17 cellular contexts compared by ENCODE assay signal in genomic region chr14:100532154-100532915, GRCh38. TPM values are rescaled to one million over a fixed set of nuclear protein-coding genes. Genes with fewer than 3 reads are reported as not detected.
DNase-seq lines count a peak whose midpoint lies in the region; TF ChIP-seq lines count a peak whose summit lies in the region.
"Had no signal": no experiment of that assay in that cellular context is flagged by ENCODE, and none has a peak within 500 bp of the region (broad histone marks: within the 10 kb centered on the region; RNA-seq: fewer than 3 reads in every experiment).

No MANE protein-coding gene starts in this region.

- TF ChIP-seq CTCF in right atrium auricular region (IDR thresholded peaks at IDR 0.05) (no peak), WERI-Rb-1 (IDR thresholded peaks at IDR 0.05; ENCODE audit: low read depth, low read length) (no peak), testis (IDR thresholded peaks at IDR 0.05) (no peak)

- no peak for TF ChIP-seq POLR2A in testis (IDR thresholded peaks at IDR 0.05)

- WGBS in testis, 2 donors, result 76 to 83% methylated on average over 13 of the region's 13 CpGs

- peaks cover 0 to 13% of the 10 kb centered on the region in 2 donors for H3K4me1 ChIP-seq in right atrium auricular region
- peaks cover 11% of the 10 kb centered on the region for H3K4me1 ChIP-seq in testis
- H3K4me1 ChIP-seq in CD8-positive, alpha-beta memory T cell (ENCODE audit: insufficient read depth, low read length), result no peaks in the 10 kb centered on the region

- intact Hi-C loops in cardiac septum (cut with DNase I) (no loop called here), head of caudate nucleus (cut with DNase I) (no loop called here), testis (cut with DNase I; ENCODE audit: low total_unique reads) (no loop called here)

- H3K27me3 ChIP-seq in right atrium auricular region (no peaks in the 10 kb centered on the region), WERI-Rb-1 (ENCODE audit: insufficient read depth, low read depth, severe bottlenecking) (no peaks in the 10 kb centered on the region), testis (no peaks in the 10 kb centered on the region)
- no peaks in the 10 kb centered on the region for H3K27me3 ChIP-seq in CD8-positive, alpha-beta memory T cell (ENCODE audit: insufficient read depth, low read length, poor library complexity, severe bottlenecking)
- H3K27me3 ChIP-seq: heart left ventricle had no signal

- H3K9me3 Mint-ChIP-seq in CD8-positive, alpha-beta memory T cell, result no peaks in the 10 kb centered on the region
- H3K9me3 Mint-ChIP-seq: effector memory CD8-positive, alpha-beta T cell; stimulated activated naive B cell treated with anti-CD40 and anti-IgM and Interleukin-4, amounts not matched to agents 10 μg/mL and 1 μg/mL and 100 μg/mL, for 72 hours had no signal

- no peak overlapping the region for H3K4me3 Mint-ChIP-seq in CD8-positive, alpha-beta memory T cell
- H3K4me3 Mint-ChIP-seq: effector memory CD8-positive, alpha-beta T cell; stimulated activated naive B cell treated with anti-CD40 and anti-IgM and Interleukin-4, amounts not matched to agents 10 μg/mL and 1 μg/mL and 100 μg/mL, for 72 hours had no signal

- H3K9me3 ChIP-seq in right atrium auricular region (no peaks in the 10 kb centered on the region), WERI-Rb-1 (ENCODE audit: severe bottlenecking) (no peaks in the 10 kb centered on the region), testis (no peaks in the 10 kb centered on the region)
- H3K9me3 ChIP-seq in CD8-positive, alpha-beta memory T cell (ENCODE audit: low read length), result no peaks in the 10 kb centered on the region
- H3K9me3 ChIP-seq: heart left ventricle had no signal

- no peak overlapping the region for H3K27ac ChIP-seq in right atrium auricular region
- no peak overlapping the region for H3K27ac ChIP-seq in WERI-Rb-1
- peak overlapping the region in 1 of 2 donors; percentile 19 for H3K27ac ChIP-seq in testis
- H3K27ac ChIP-seq in CD8-positive, alpha-beta memory T cell (ENCODE audit: low read depth, low read length), result no peak overlapping the region
- H3K27ac ChIP-seq: heart left ventricle, PC-9 had no signal

- no peak overlapping the region for H3K4me3 ChIP-seq in right atrium auricular region
- H3K4me3 ChIP-seq in WERI-Rb-1 (ENCODE audit: low read depth, low read length), result no peak overlapping the region
- H3K4me3 ChIP-seq in testis, result no peak overlapping the region
- no peak overlapping the region for H3K4me3 ChIP-seq in CD8-positive, alpha-beta memory T cell (ENCODE audit: low read length)
- H3K4me3 ChIP-seq: heart left ventricle, PC-9 had no signal

- DNase-seq in cardiac septum (ENCODE audit: low spot score) (peak; percentile 51), right atrium auricular region (ENCODE audit: low spot score) (no peak), WERI-Rb-1 (peak; percentile 2), head of caudate nucleus (peak in 23 of 42 donors; percentile 0 to 34 (median 7)), testis (peak; percentile 8), NCI-H774 (lab: John Stamatoyannopoulos, UW) (no peak), GDM1 (lab: John Stamatoyannopoulos, UW) (no peak)
- DNase-seq in CD8-positive, alpha-beta memory T cell, result no peak
- DNase-seq: anterior cingulate cortex; C1 segment of cervical spinal cord; NCI-H2171 treated with DMSO at 0.1 percent for 48 hours; occipital lobe; PC-9; stimulated activated naive B cell treated with anti-CD40 and anti-IgM and Interleukin-4, amounts not matched to agents 10 μg/mL and 1 μg/mL and 100 μg/mL, for 72 hours had no signal

- peak overlapping the region in 1 of 8 donors; percentile 68 for H3K27ac Mint-ChIP-seq in CD8-positive, alpha-beta memory T cell
- H3K27ac Mint-ChIP-seq: effector memory CD8-positive, alpha-beta T cell; stimulated activated naive B cell treated with anti-CD40 and anti-IgM and Interleukin-4, amounts not matched to agents 10 μg/mL and 1 μg/mL and 100 μg/mL, for 72 hours had no signal

- POLR2A ChIA-PET in CD8-positive, alpha-beta memory T cell (lab: Charles Lee), result no interaction called here

- H3K4me1 Mint-ChIP-seq in CD8-positive, alpha-beta memory T cell, result peaks cover 0 to 4% (median 0%) of the 10 kb centered on the region in 3 donors
- H3K4me1 Mint-ChIP-seq: stimulated activated naive B cell treated with anti-CD40 and anti-IgM and Interleukin-4, amounts not matched to agents 10 μg/mL and 1 μg/mL and 100 μg/mL, for 72 hours had no signal

- H3K27me3 Mint-ChIP-seq in CD8-positive, alpha-beta memory T cell, result no peaks in the 10 kb centered on the region
- H3K27me3 Mint-ChIP-seq: effector memory CD8-positive, alpha-beta T cell; stimulated activated naive B cell treated with anti-CD40 and anti-IgM and Interleukin-4, amounts not matched to agents 10 μg/mL and 1 μg/mL and 100 μg/mL, for 72 hours had no signal

- peaks cover 10% of the 10 kb centered on the region for H3K36me3 ChIP-seq in right atrium auricular region
- H3K36me3 ChIP-seq in WERI-Rb-1, result no peaks in the 10 kb centered on the region
- no peaks in the 10 kb centered on the region for H3K36me3 ChIP-seq in testis (ENCODE audit: low read depth, missing control alignments)
- no peaks in the 10 kb centered on the region for H3K36me3 ChIP-seq in CD8-positive, alpha-beta memory T cell (ENCODE audit: insufficient read depth, low read length)

- CTCF ChIA-PET in CD8-positive, alpha-beta memory T cell (lab: Charles Lee), result interaction anchor here (1.6 kb wide), 1 partner anchor 113 kb away, joined by 4 read pairs; no protein-coding TSS in a partner anchor

- H3K36me3 Mint-ChIP-seq in CD8-positive, alpha-beta memory T cell, result peaks cover 0 to 24% (median 0%) of the 10 kb centered on the region in 3 donors

RNA-seq across cellular contexts. Expression of gene BEGAIN, which starts 54.9 kb away (rescaled TPM):
- total RNA-seq in cardiac septum, result 1.2 TPM
- total RNA-seq in right atrium auricular region, result 1 to 10 TPM in 1 of 2 donors, under 1 TPM in 1; 0.93 to 5.7 TPM
- 1 to 10 TPM; 6.9 to 7.6 TPM for total RNA-seq in testis
- polyA plus RNA-seq in testis (ENCODE audit: insufficient read depth, low read depth, low replicate concordance), result 4.5 TPM
- total RNA-seq in CD8-positive, alpha-beta memory T cell, result 1 to 10 TPM; 2.4 TPM
- 0.26 TPM for polyA plus RNA-seq in CD8-positive, alpha-beta memory T cell
- total RNA-seq: LHCN-M2, PC-9 had no signal

Comparison
In these comparisons a context has a peak if more than half of its experiments do, and no peak if none do; other contexts are left out.
1. DNase-seq: peak in cardiac septum (single experiment), WERI-Rb-1 (single experiment), head of caudate nucleus (23 of 42) and testis (single experiment); none in right atrium auricular region (single experiment), CD8-positive, alpha-beta memory T cell (0 of 5), NCI-H774 (single experiment) and GDM1 (single experiment).